In the genomic region with DNA sequence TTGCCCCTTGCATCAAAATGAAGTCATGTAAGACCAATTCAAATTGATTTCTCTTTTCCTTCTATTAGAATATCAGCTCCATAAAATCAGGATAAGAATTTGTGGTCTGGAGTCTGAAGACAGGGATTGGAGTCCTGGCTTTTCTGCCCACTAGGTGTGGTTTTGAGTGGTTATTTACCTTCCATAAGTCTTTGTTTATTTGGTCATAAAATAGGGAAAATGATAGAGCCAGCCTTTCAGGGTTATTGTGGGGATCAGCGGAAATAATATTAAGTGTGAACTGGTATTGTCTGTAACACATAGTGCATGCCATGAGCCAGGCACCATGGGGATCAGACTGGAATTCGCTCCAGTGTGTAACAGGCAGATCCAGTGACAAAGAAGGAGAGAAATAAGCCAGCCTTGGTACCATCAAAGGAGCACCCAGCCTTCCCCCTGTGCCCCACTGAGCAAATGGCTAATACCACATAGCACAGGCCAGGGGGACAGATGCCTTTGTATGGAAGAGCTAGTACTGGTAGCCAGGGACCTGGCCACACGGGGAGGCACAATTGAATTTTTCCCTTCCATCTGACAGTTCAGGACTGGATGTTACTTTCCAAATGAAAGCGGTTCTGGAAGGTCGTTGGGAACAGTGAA, we compare ENCODE assay signal across 15 cellular contexts.
A peak's percentile ranks its signal among the peaks of the same experiment; 100 is the strongest.
DNase-seq lines count a peak whose midpoint lies in the region; ATAC-seq, FAIRE-seq and TF ChIP-seq lines count a peak whose summit lies in the region.
"Had no signal": no experiment of that assay in that cellular context is flagged by ENCODE, and none has a peak within 500 bp of the region (broad histone marks: within the 10 kb centered on the region; RNA-seq: fewer than 3 reads in every experiment).

No MANE protein-coding gene starts in this region.

- intact Hi-C loops in gastrocnemius medialis (cut with DNase I; ENCODE audit: low total_unique reads), result loop anchor here (5.0 to 10.0 kb wide), 3 partner anchors 121 to 481 kb away; no protein-coding TSS in a partner anchor

- in situ Hi-C loops in G401 (cut with HindIII; ENCODE audit: low sequenced_read_pairs) (no loop called here), gastrocnemius medialis (cut with MboI; ENCODE audit: low sequenced_read_pairs in 4 of 4) (no loop called here)

- H3K9ac ChIP-seq in adipocyte (ENCODE audit: low read length), result peak overlapping the region; percentile 33

- no peaks in the 10 kb centered on the region for H3K9me3 ChIP-seq in adipocyte (ENCODE audit: control insufficient read depth, low read length)
- no peaks in the 10 kb centered on the region for H3K9me3 ChIP-seq in right atrium auricular region
- H3K9me3 ChIP-seq in gastrocnemius medialis, result no peaks in the 10 kb centered on the region

- TF ChIP-seq CTCF in right atrium auricular region (IDR thresholded peaks at IDR 0.05) (no peak), gastrocnemius medialis (IDR thresholded peaks at IDR 0.05 in 4 of 5, conservative IDR thresholded peaks at IDR 0.05 in 1 of 5) (no peak)

- no peaks in the 10 kb centered on the region for H3K27me3 ChIP-seq in adipocyte (replicated peaks; ENCODE audit: control insufficient read depth, insufficient read depth, low read length)
- no peaks in the 10 kb centered on the region for H3K27me3 ChIP-seq in right atrium auricular region
- no peaks in the 10 kb centered on the region for H3K27me3 ChIP-seq in gastrocnemius medialis

- TF ChIP-seq POLR2A in gastrocnemius medialis (IDR thresholded peaks at IDR 0.05) (no peak), GM12891 (IDR thresholded peaks at IDR 0.05; ENCODE audit: low read depth, low read length) (no peak)

- no peaks in the 10 kb centered on the region for H3K36me3 ChIP-seq in adipocyte (ENCODE audit: control insufficient read depth, insufficient read depth, low read length, severe bottlenecking)
- no peaks in the 10 kb centered on the region for H3K36me3 ChIP-seq in right atrium auricular region
- no peaks in the 10 kb centered on the region for H3K36me3 ChIP-seq in gastrocnemius medialis

- H3K4me1 ChIP-seq in adipocyte (ENCODE audit: control insufficient read depth, insufficient read depth, low read length) (peaks cover 38% of the 10 kb centered on the region), right atrium auricular region (peaks cover 0 to 28% of the 10 kb centered on the region in 2 donors), gastrocnemius medialis (peaks cover 51 to 57% of the 10 kb centered on the region in 2 donors)

- peak overlapping the region; percentile 73 to 84 for H3K27ac ChIP-seq in right atrium auricular region
- peak overlapping the region; percentile 79 to 95 (median 88) for H3K27ac ChIP-seq in gastrocnemius medialis

- ATAC-seq in gastrocnemius medialis, result peak; percentile 66 to 67
- ATAC-seq in GM19452 (IDR thresholded peaks at IDR 0.05; ENCODE audit: unreplicated experiment), result no peak
- ATAC-seq: stimulated activated naive CD8-positive, alpha-beta T cell treated with anti-CD3 and anti-CD28 coated beads, Interleukin-15, Interleukin-2, amounts not matched to agents 100 U/mL and 50 U/mL, for 24 hours had no signal

- peak; percentile 46 for DNase-seq in G401 (ENCODE audit: low spot score)
- peak; percentile 18 for DNase-seq in adipocyte (ENCODE audit: low read depth)
- no peak for DNase-seq in right atrium auricular region (ENCODE audit: low spot score)
- no peak for DNase-seq in gastrocnemius medialis
- no peak for DNase-seq in iPS-NIHi7 (ENCODE audit: extremely low spot score)
- no peak for DNase-seq in GM12891 (ENCODE audit: insufficient read length, low spot score)
- DNase-seq in activated effector memory CD4-positive, alpha-beta T cell treated with anti-CD3 and anti-CD28 coated beads, Interleukin-2, amount 50 U/mL, for 16 hours, result no peak
- DNase-seq: activated naive CD8-positive, alpha-beta T cell treated with anti-CD3 and anti-CD28 coated beads for 36 hours; CD4-positive, CD25-positive, alpha-beta regulatory T cell; effector CD8-positive, alpha-beta T cell; NCI-H526 treated with DMSO at 0.1 percent for 48 hours; nephron progenitor cell; stimulated activated CD4-positive, alpha-beta T cell treated with anti-CD3 and anti-CD28 coated beads, Interleukin-1b, Interleukin-23, amount 100 ng/mL, for 48 hours; stimulated activated naive CD8-positive, alpha-beta T cell treated with anti-CD3 and anti-CD28 coated beads, Interleukin-15, Interleukin-2, amounts not matched to agents 100 U/mL and 50 U/mL, for 24 hours had no signal

- no peak for FAIRE-seq in GM12891 (lab: Jason Lieb, UNC)

- H3K4me3 ChIP-seq in adipocyte (ENCODE audit: low read length) (peak overlapping the region; percentile 15), right atrium auricular region (no peak overlapping the region), gastrocnemius medialis (peak overlapping the region in 1 of 4 donors; percentile 14)

TF ChIP-seq in GM12891, 5 proteins besides CTCF, POLR2A, EP300 and RAD21:
- TF ChIP-seq POLR2AphosphoS5 (IDR thresholded peaks at IDR 0.05; ENCODE audit: low read depth, low read length) (no peak), POU2F2 (IDR thresholded peaks at IDR 0.05; ENCODE audit: low read depth, low read length) (no peak), PAX5 (IDR thresholded peaks at IDR 0.05; ENCODE audit: insufficient read depth, low read length, severe bottlenecking) (no peak), SPI1 (IDR thresholded peaks at IDR 0.05; ENCODE audit: low read depth, low read length) (no peak)

Comparison
In these comparisons a context has a peak if more than half of its experiments do, and no peak if none do; other contexts are left out.
1. DNase-seq: peak in G401 (single experiment) and adipocyte (single experiment); none in right atrium auricular region (single experiment), gastrocnemius medialis (0 of 2), iPS-NIHi7 (single experiment), GM12891 (single experiment) and activated effector memory CD4-positive, alpha-beta T cell treated with anti-CD3 and anti-CD28 coated beads, Interleukin-2, amount 50 U/mL, for 16 hours (single experiment).